ENCODE assay signal across 2 cellular contexts in genomic region chr12:89228466-89228865, GRCh38.
TF ChIP-seq lines count a peak whose summit lies in the region.

No MANE protein-coding gene starts in this region.

TF ChIP-seq in IMR-90, 13 proteins besides CTCF, POLR2A, EP300 and RAD21:
- no peak for TF ChIP-seq NFE2L2 (IDR thresholded peaks at IDR 0.05; ENCODE audit: low read depth, low read length)
- no peak for TF ChIP-seq SMC3 (IDR thresholded peaks at IDR 0.05; ENCODE audit: low read depth, low read length)
- TF ChIP-seq MAFK (IDR thresholded peaks at IDR 0.05; ENCODE audit: low read depth, low read length): no peak
- TF ChIP-seq ELK1 (IDR thresholded peaks at IDR 0.05; ENCODE audit: borderline replicate concordance, low read depth, low read length): no peak
- no peak for TF ChIP-seq BHLHE40 (IDR thresholded peaks at IDR 0.05; ENCODE audit: low read depth, low read length)
- TF ChIP-seq MAZ (IDR thresholded peaks at IDR 0.05; ENCODE audit: borderline replicate concordance, low read depth, low read length): no peak
- TF ChIP-seq CHD1 (IDR thresholded peaks at IDR 0.05; ENCODE audit: low read depth, low read length): no peak
- no peak for TF ChIP-seq RCOR1 (IDR thresholded peaks at IDR 0.05; ENCODE audit: insufficient replicate concordance, low read length)
- no peak for TF ChIP-seq USF2 (IDR thresholded peaks at IDR 0.05; ENCODE audit: low read depth, low read length)
- TF ChIP-seq MXI1 (IDR thresholded peaks at IDR 0.05; ENCODE audit: borderline replicate concordance, low read depth, low read length): no peak
- TF ChIP-seq FOS (IDR thresholded peaks at IDR 0.05; ENCODE audit: low read depth, low read length): no peak
- no peak for TF ChIP-seq CEBPB (IDR thresholded peaks at IDR 0.05; ENCODE audit: low read depth, low read length)
- no peak for TF ChIP-seq RFX5 (IDR thresholded peaks at IDR 0.05; ENCODE audit: low read depth, low read length)

TF ChIP-seq in SK-N-SH treated with all-trans-retinoic acid at 6 μM for 48 hours, 23 proteins besides CTCF, POLR2A, EP300 and RAD21:
- no peak for TF ChIP-seq PPARA (CRISPR knock-in tag; IDR thresholded peaks at IDR 0.05; ENCODE audit: borderline replicate concordance)
- TF ChIP-seq TSHZ2 (CRISPR knock-in tag; IDR thresholded peaks at IDR 0.05): no peak
- no peak for TF ChIP-seq BACH2 (CRISPR knock-in tag; IDR thresholded peaks at IDR 0.05; ENCODE audit: borderline replicate concordance)
- TF ChIP-seq POU6F1 (CRISPR knock-in tag; IDR thresholded peaks at IDR 0.05; ENCODE audit: borderline replicate concordance, low read depth): no peak
TF ChIP-seq in SK-N-SH treated with all-trans-retinoic acid at 6 μM for 48 hours: peak in this region for 0.
